8 cellular contexts compared by ENCODE assay signal in genomic region chr19:16328824-16329482, GRCh38. TPM values are rescaled to one million over a fixed set of nuclear protein-coding genes. Genes with fewer than 3 reads are reported as not detected.
A peak's percentile ranks its signal among the peaks of the same experiment; 100 is the strongest.
DNase-seq lines count a peak whose midpoint lies in the region; ATAC-seq, FAIRE-seq and TF ChIP-seq lines count a peak whose summit lies in the region.

No MANE protein-coding gene starts in this region.

- intact Hi-C loops in OCI-LY7 (cut with micrococcal nuclease; ENCODE audit: unreplicated experiment) (loop anchor here (1.0 to 2.0 kb wide), 4 partner anchors 27 to 82 kb away; no protein-coding TSS in a partner anchor), GM12878 (cut with micrococcal nuclease; ENCODE audit: unreplicated experiment) (loop anchor here (2.0 to 5.0 kb wide), 2 partner anchors 38 to 82 kb away; no protein-coding TSS in a partner anchor), head of caudate nucleus (cut with DNase I) (no loop called here)

- H3K79me2 ChIP-seq in DND-41 (ENCODE audit: insufficient read depth, low read length) (no peaks in the 10 kb centered on the region), OCI-LY7 (ENCODE audit: insufficient read depth, low read depth, low read length) (no peaks in the 10 kb centered on the region), GM12878 (ENCODE audit: control insufficient read depth, insufficient read depth, low read length) (peaks cover 5% of the 10 kb centered on the region)

- H3K9me3 Mint-ChIP-seq in natural killer cell treated with Interleukin-12 subunit alpha and Interleukin-12 subunit beta and Interleukin-15 and Interleukin-18, amount 100 ng/mL, for 72 hours = no peaks in the 10 kb centered on the region

- BruUV-seq in OCI-LY7 (replicated peaks; lab: Mats Ljungman, UMichigan) (no TSS peak), GM12878 (replicated peaks; lab: Mats Ljungman, UMichigan) (no TSS peak)

- H3K27ac Mint-ChIP-seq in natural killer cell treated with Interleukin-12 subunit alpha and Interleukin-12 subunit beta and Interleukin-15 and Interleukin-18, amount 100 ng/mL, for 72 hours = peak overlapping the region; percentile 48 to 82

- 23% methylated on average over 11 of the region's 11 CpGs for WGBS in GM12878 (ENCODE audit: insufficient coverage, insufficient replicate concordance, low lambda C conversion rate, missing lambda C conversion rate)

- H3K27ac ChIP-seq in DND-41 (ENCODE audit: low read length) (no peak overlapping the region), OCI-LY7 (ENCODE audit: low read depth, low read length, poor library complexity, severe bottlenecking) (peak overlapping the region; percentile 69), GM12878 (ENCODE audit: control insufficient read depth, insufficient read depth) (no peak overlapping the region)

- in situ Hi-C loops in GM12878 (cut with MboI) (loop anchor here (5.0 kb wide), 1 partner anchor 82 kb away; no protein-coding TSS in a partner anchor), GM13976 (cut with MboI; ENCODE audit: low sequenced_read_pairs, unreplicated experiment) (no loop called here)

- RAD21 ChIA-PET in GM12878 (lab: Charles Lee; ENCODE audit: unreplicated experiment) = interaction anchor here (0.9 to 3.6 kb wide), 9 partner anchors 10 to 81 kb away, joined by 3 to 32 read pairs (median 11); no protein-coding TSS in a partner anchor

- peak overlapping the region; percentile 44; the same call in 1 of the 2 replicates for H3K4me2 ChIP-seq in DND-41 (ENCODE audit: insufficient read depth, low read length)
- H3K4me2 ChIP-seq in OCI-LY7 (ENCODE audit: low read length) = peak overlapping the region; percentile 82
- H3K4me2 ChIP-seq in GM12878 (ENCODE audit: control insufficient read depth, insufficient read depth) = peak overlapping the region; percentile 66

- H3K27me3 ChIP-seq in DND-41 (ENCODE audit: insufficient read depth, low read length, poor library complexity) (peaks cover 4% of the 10 kb centered on the region), GM12878 (replicated peaks in 1 of 2; ENCODE audit: control insufficient read depth in 2 of 2, insufficient read depth in 2 of 2, low read length in 1 of 2) (no peaks in the 10 kb centered on the region)

- SMC1A ChIA-PET in GM12878 (lab: Charles Lee; ENCODE audit: uncharacterized antibody, unreplicated experiment) = interaction anchor here (0.6 to 5.8 kb wide), 14 partner anchors 9 to 414 kb away, joined by 3 to 50 read pairs (median 6); no protein-coding TSS in a partner anchor

- H3K9me2 ChIP-seq in OCI-LY7 (ENCODE audit: insufficient read depth, low read length) = no peaks in the 10 kb centered on the region

- H3K36me3 ChIP-seq in DND-41 (ENCODE audit: insufficient read depth, low read length) = no peaks in the 10 kb centered on the region
- H3K36me3 ChIP-seq in OCI-LY7 (ENCODE audit: insufficient read depth, low read length) = no peaks in the 10 kb centered on the region
- no peaks in the 10 kb centered on the region for H3K36me3 ChIP-seq in GM12878 (ENCODE audit: control insufficient read depth in 2 of 2, insufficient read depth in 2 of 2, low read length in 1 of 2)

- ATAC-seq in DND-41 (ENCODE audit: insufficient read depth, low read depth) = no peak
- ATAC-seq in GM12878 = peak; percentile 10
- ATAC-seq in natural killer cell treated with Interleukin-12 subunit alpha and Interleukin-12 subunit beta and Interleukin-15 and Interleukin-18, amount 100 ng/mL, for 72 hours = no peak
- no peak for ATAC-seq in GM21528 (IDR thresholded peaks at IDR 0.05; ENCODE audit: low FRiP score, unreplicated experiment)

- H3K9me3 ChIP-seq in DND-41 (ENCODE audit: insufficient read depth, low read length, severe bottlenecking) = no peaks in the 10 kb centered on the region
- no peaks in the 10 kb centered on the region for H3K9me3 ChIP-seq in OCI-LY7 (ENCODE audit: low read length)
- no peaks in the 10 kb centered on the region for H3K9me3 ChIP-seq in GM12878 (replicated peaks; ENCODE audit: control insufficient read depth, insufficient read depth, low read length)

- no peak overlapping the region for H3K4me3 ChIP-seq in DND-41 (ENCODE audit: low read depth in 1 of 2, low read length in 2 of 2)
- H3K4me3 ChIP-seq in OCI-LY7 (ENCODE audit: low read depth, low read length, poor library complexity, severe bottlenecking) = peak overlapping the region; percentile 65
- no peak overlapping the region for H3K4me3 ChIP-seq in GM12878

- H3K9ac ChIP-seq in DND-41 (ENCODE audit: low read depth, low read length) (no peak overlapping the region), GM12878 (ENCODE audit: control insufficient read depth, insufficient read depth, low read length) (peak overlapping the region; percentile 9; the same call in 1 of the 2 replicates)

- peak overlapping the region; percentile 79 for H3K4me3 Mint-ChIP-seq in natural killer cell treated with Interleukin-12 subunit alpha and Interleukin-12 subunit beta and Interleukin-15 and Interleukin-18, amount 100 ng/mL, for 72 hours

- TF ChIP-seq CTCF in DND-41 (IDR thresholded peaks at IDR 0.05; ENCODE audit: borderline replicate concordance, extremely low read depth, low read length, poor library complexity, severe bottlenecking) (peak; percentile 3), OCI-LY7 (conservative IDR thresholded peaks at IDR 0.05; ENCODE audit: low read length) (peak; percentile 77), GM12878 (IDR thresholded peaks at IDR 0.05 in 2 of 3, conservative IDR thresholded peaks at IDR 0.05 in 1 of 3; ENCODE audit: control insufficient read depth in 2 of 3, extremely low read depth in 1 of 3, insufficient read depth in 1 of 3, low read depth in 3 of 3, low read length in 3 of 3) (peak in 1 of 3 experiments; percentile 8; a peak in 2 of 6 replicates), GM13976 (IDR thresholded peaks at IDR 0.05; ENCODE audit: borderline replicate concordance, control extremely low read depth, extremely low read depth, insufficient read depth, missing control alignments) (no peak)

- H3K4me1 ChIP-seq in DND-41 (ENCODE audit: insufficient read depth, low read length) (peaks cover 20% of the 10 kb centered on the region), OCI-LY7 (ENCODE audit: insufficient read depth, low read length, poor library complexity, severe bottlenecking) (peaks cover 54% of the 10 kb centered on the region), GM12878 (ENCODE audit: control insufficient read depth, insufficient read depth, low read length) (peaks cover 33% of the 10 kb centered on the region)

- no peaks in the 10 kb centered on the region for H4K20me1 ChIP-seq in DND-41 (ENCODE audit: insufficient read depth, low read length)
- no peaks in the 10 kb centered on the region for H4K20me1 ChIP-seq in OCI-LY7 (ENCODE audit: insufficient read depth, low read length)
- H4K20me1 ChIP-seq in GM12878 (ENCODE audit: control insufficient read depth, insufficient read depth) = no peaks in the 10 kb centered on the region

- DNase-seq in DND-41 (no peak), OCI-LY7 (ENCODE audit: low spot score) (peak; percentile 57), GM12878 (ENCODE audit: low read depth, low spot score) (no peak), GM13976 (ENCODE audit: low spot score) (no peak), head of caudate nucleus (no peak), NCI-H2227 treated with DMSO at 0.1 percent for 48 hours (lab: John Stamatoyannopoulos, UW) (no peak)
- DNase-seq in natural killer cell treated with Interleukin-12 subunit alpha and Interleukin-12 subunit beta and Interleukin-15 and Interleukin-18, amount 100 ng/mL, for 72 hours (ENCODE audit: low spot score) = no peak

- peak; percentile 86 for FAIRE-seq in GM12878 (lab: Jason Lieb, UNC)

- H3K27me3 Mint-ChIP-seq in natural killer cell treated with Interleukin-12 subunit alpha and Interleukin-12 subunit beta and Interleukin-15 and Interleukin-18, amount 100 ng/mL, for 72 hours = peaks cover 0 to 5% of the 10 kb centered on the region in 2 donors

- H2AFZ ChIP-seq in DND-41 (ENCODE audit: low read depth, low read length) (no peak overlapping the region), OCI-LY7 (ENCODE audit: low read length) (peak overlapping the region; percentile 13; the same call in 1 of the 2 replicates), GM12878 (ENCODE audit: control insufficient read depth, low read depth, low read length) (no peak overlapping the region)

- CTCF ChIA-PET in OCI-LY7 (lab: Charles Lee; ENCODE audit: unreplicated experiment) = interaction anchor here (1.0 kb wide), 1 partner anchor 54 kb away, joined by 6 read pairs; no protein-coding TSS in a partner anchor
- CTCF ChIA-PET in GM12878 (lab: Yijun Ruan, JAX) = interaction anchor here (0.7 to 5.0 kb wide), 10 partner anchors 11 to 888 kb away, joined by 3 to 27 read pairs (median 12); no protein-coding TSS in a partner anchor

- H3K4me1 Mint-ChIP-seq in natural killer cell treated with Interleukin-12 subunit alpha and Interleukin-12 subunit beta and Interleukin-15 and Interleukin-18, amount 100 ng/mL, for 72 hours (ENCODE audit: low read depth in 2 of 2) = peaks cover 42 to 47% of the 10 kb centered on the region in 2 donors

- no peak; the same call in 1 of the 2 replicates for TF ChIP-seq POLR2A in GM12878 (IDR thresholded peaks at IDR 0.05; ENCODE audit: low read depth, low read length)

- TF ChIP-seq RAD21 in GM12878 (IDR thresholded peaks at IDR 0.05; ENCODE audit: insufficient read depth, low read depth, low read length) = 0 out of 2 replicates have a peak, but pooled peaks have one; percentile 6

- no peak for TF ChIP-seq EP300 in GM12878 (IDR thresholded peaks at IDR 0.05; ENCODE audit: borderline replicate concordance in 1 of 2, control insufficient read depth in 1 of 2, low read depth in 2 of 2, low read length in 2 of 2)

- H3K36me3 Mint-ChIP-seq in natural killer cell treated with Interleukin-12 subunit alpha and Interleukin-12 subunit beta and Interleukin-15 and Interleukin-18, amount 100 ng/mL, for 72 hours = no peaks in the 10 kb centered on the region

- POLR2A ChIA-PET in OCI-LY7 (lab: Charles Lee) (interaction anchor here (0.6 to 2.6 kb wide), 8 partner anchors 10 to 81 kb away, joined by 3 to 12 read pairs (median 5); no protein-coding TSS in a partner anchor), GM12878 (lab: Charles Lee) (interaction anchor here (0.7 to 2.2 kb wide), 6 partner anchors 8 to 69 kb away, joined by 3 to 10 read pairs (median 3); no protein-coding TSS in a partner anchor)

RNA-seq across cellular contexts. Expression of gene KLF2, which starts 4.3 kb away (rescaled TPM):
- 4.5 and 8.6 TPM in 2 replicates for total RNA-seq in OCI-LY7 (2014; rRNA removed; shearing (Covaris generic))
- 6.2 and 8.2 TPM in 2 replicates for total RNA-seq in OCI-LY7 (2022)
- total RNA-seq in GM12878 (2013; cell fraction: nucleolus; rRNA removed) = 1.0 and 2.7 TPM in 2 replicates
- 3.2 and 4.4 TPM in 2 replicates for total RNA-seq in GM12878 (2014; rRNA removed)
- total RNA-seq in GM12878 (2014; rRNA removed; fragmentation: Illumina TruSeq; extraction: Trizol) = 0.74 and 1.0 TPM in 2 replicates
- total RNA-seq in GM12878 (2021) = 12.4 and 13.7 TPM in 2 replicates
- polyA plus RNA-seq in GM12878 (2011; ENCODE audit: low read depth) = 1.7 TPM
- polyA plus RNA-seq in GM12878 (2011; rRNA removed) = 0.20 and 0.23 TPM in 2 replicates
- 0.99 and 1.6 TPM in 2 replicates for polyA plus RNA-seq in GM12878 (2011; cell fraction: cytosol; rRNA removed)
- 3.2 and 8.0 TPM in 2 replicates for polyA plus RNA-seq in GM12878 (2011; cell fraction: nucleus; rRNA removed)
- 11.2 and 12.8 TPM in 2 replicates for polyA plus RNA-seq in GM12878 (2012)
- 0.14 and 0.66 TPM in 2 replicates for polyA plus RNA-seq in GM12878 (2014; fragmentation: Illumina TruSeq; extraction: Trizol)
- under 1 TPM; 0.16 to 0.71 TPM for polyA plus RNA-seq in GM12878 (2014; fragmentation: Nextera tagmentation; extraction: Ambion mirVana)
- 3.8 and 7.6 TPM in 2 replicates for polyA plus RNA-seq in GM12878 (2014; rRNA removed)
- 1 to 10 TPM in 1 of 2 experiments, under 1 TPM in 1; 1.00 to 1.8 TPM for polyA plus RNA-seq in GM12878 (2016; fragmentation: Nextera tagmentation; extraction: Ambion mirVana)
- 0.15 and 0.31 TPM in 2 replicates for polyA minus RNA-seq in GM12878 (2011; rRNA and poly(A)+ RNA removed)
- 1.5 TPM in 2 replicates for polyA minus RNA-seq in GM12878 (2011; cell fraction: cytosol; rRNA and poly(A)+ RNA removed)
- 2.4 and 8.4 TPM in 2 replicates for polyA minus RNA-seq in GM12878 (2011; cell fraction: nucleus; rRNA and poly(A)+ RNA removed)
- 1 to 10 TPM; 3.4 to 6.7 TPM for total RNA-seq in natural killer cell treated with Interleukin-12 subunit alpha and Interleukin-12 subunit beta and Interleukin-15 and Interleukin-18, amount 100 ng/mL, for 72 hours
